Comparison of ENCODE assay signal across 22 cellular contexts in genomic region chr15:40481671-40482070, GRCh38.
"Had no signal": no experiment of that assay in that cellular context is flagged by ENCODE, and none has a peak within 500 bp of the region (broad histone marks: within the 10 kb centered on the region; RNA-seq: fewer than 3 reads in every experiment).

No MANE protein-coding gene starts in this region.

- ATAC-seq: left ventricle myocardium superior, T-helper 17 cell had no signal

- H3K4me1 Mint-ChIP-seq: activated naive CD4-positive, alpha-beta T cell treated with anti-CD3 and anti-CD28 coated beads, Interleukin-2, amount 50 U/mL, for 24 hours had no signal

- H3K4me1 ChIP-seq: prostate gland, right atrium auricular region, vagina had no signal

- H3K27me3 ChIP-seq: ovary, right atrium auricular region, vagina had no signal

- H3K9me3 Mint-ChIP-seq: activated CD4-positive, alpha-beta memory T cell treated with anti-CD3 and anti-CD28 coated beads for 36 hours; activated naive CD4-positive, alpha-beta T cell treated with anti-CD3 and anti-CD28 coated beads, Interleukin-2, amount 50 U/mL, for 24 hours; nephron; type B pancreatic cell had no signal

- H3K36me3 Mint-ChIP-seq: activated CD4-positive, alpha-beta memory T cell treated with anti-CD3 and anti-CD28 coated beads for 36 hours; activated naive CD4-positive, alpha-beta T cell treated with anti-CD3 and anti-CD28 coated beads, Interleukin-2, amount 50 U/mL, for 24 hours; type B pancreatic cell had no signal

- H3K9me3 ChIP-seq: neutrophil, ovary, prostate gland, right atrium auricular region, thoracic aorta, vagina had no signal

- H3K27ac Mint-ChIP-seq: activated CD4-positive, alpha-beta memory T cell treated with anti-CD3 and anti-CD28 coated beads for 36 hours; activated naive CD4-positive, alpha-beta T cell treated with anti-CD3 and anti-CD28 coated beads, Interleukin-2, amount 50 U/mL, for 24 hours; nephron; T-helper 17 cell; type B pancreatic cell had no signal

- DNase-seq: activated CD4-positive, alpha-beta memory T cell treated with anti-CD3 and anti-CD28 coated beads for 36 hours; activated CD4-positive, alpha-beta T cell treated with anti-CD3 and anti-CD28 coated beads for 4 hours; activated CD4-positive, CD25-positive, alpha-beta regulatory T cell; activated effector memory CD4-positive, alpha-beta T cell treated with anti-CD3 and anti-CD28 coated beads, Interleukin-2, amount 50 U/mL, for 16 hours; activated T-cell treated with anti-CD3 and anti-CD28 coated beads, Interleukin-2, amount 50 U/mL, for 48 hours; cerebellar nuclear complex; glutamatergic neuron; hippocampal formation; left ventricle myocardium superior; ovary; stimulated activated CD4-positive, alpha-beta T cell treated with anti-CD3 and anti-CD28 coated beads, Interleukin-4, amount 100 ng/mL, for 24 hours; stimulated activated naive CD4-positive, alpha-beta T cell treated with Interleukin-2 at 50 U/mL for 16 hours; T-helper 17 cell had no signal

- H3K27me3 Mint-ChIP-seq: activated naive CD4-positive, alpha-beta T cell treated with anti-CD3 and anti-CD28 coated beads, Interleukin-2, amount 50 U/mL, for 24 hours had no signal

- H3K4me3 Mint-ChIP-seq: activated CD4-positive, alpha-beta memory T cell treated with anti-CD3 and anti-CD28 coated beads for 36 hours; activated naive CD4-positive, alpha-beta T cell treated with anti-CD3 and anti-CD28 coated beads, Interleukin-2, amount 50 U/mL, for 24 hours; nephron; T-helper 17 cell; type B pancreatic cell had no signal

- H3K4me3 ChIP-seq: ovary, prostate gland, right atrium auricular region, thoracic aorta, vagina had no signal

- H3K36me3 ChIP-seq: neutrophil, ovary, prostate gland, right atrium auricular region, thoracic aorta, vagina had no signal

- H3K27ac ChIP-seq: epithelial cell of prostate, neutrophil, ovary, prostate gland, right atrium auricular region, thoracic aorta, vagina had no signal
